Comparison of ENCODE assay signal across 20 cellular contexts in genomic region chr15:77846360-77846759, GRCh38.
"Had no signal": no experiment of that assay in that cellular context is flagged by ENCODE, and none has a peak within 500 bp of the region (broad histone marks: within the 10 kb centered on the region; RNA-seq: fewer than 3 reads in every experiment).

No MANE protein-coding gene starts in this region.

- H3K27ac ChIP-seq: adrenal gland, brain microvascular endothelial cell had no signal

- DNase-seq: activated CD4-positive, alpha-beta T cell treated with anti-CD3 and anti-CD28 coated beads for 4 hours; activated CD8-positive, alpha-beta memory T cell treated with anti-CD3 and anti-CD28 coated beads, Interleukin-2, amount 50 U/mL, for 4 hours; activated CD8-positive, alpha-beta T cell treated with anti-CD3 and anti-CD28 coated beads for 36 hours; activated gamma-delta T cell treated with Interleukin-2 at 50 U/mL for 16 hours; activated naive CD4-positive, alpha-beta T cell treated with anti-CD3 and anti-CD28 coated beads, Interleukin-2, amount 50 U/mL, for 16 hours; activated naive CD8-positive, alpha-beta T cell treated with anti-CD3 and anti-CD28 coated beads, Interleukin-2, amount 10 ng/mL, durations not matched to agents 7 days and 5 days; activated T-cell treated with anti-CD3 and anti-CD28 coated beads, Interleukin-2, amount 50 U/mL, for 72 hours; adrenal gland; brain microvascular endothelial cell; cerebellar nuclear complex; Kasumi-1; NCI-H1105 treated with DMSO at 0.1 percent for 48 hours; NCI-H1436 treated with DMSO at 0.1 percent for 48 hours; NCI-H187 treated with DMSO at 0.1 percent for 48 hours; NCI-H2081 treated with DMSO at 0.1 percent for 48 hours; NCI-H2227 treated with DMSO at 0.1 percent for 48 hours; NCI-H510A treated with DMSO at 0.1 percent for 48 hours; PC-3; SHP77 treated with DMSO at 0.1 percent for 48 hours had no signal

- H3K4me3 ChIP-seq: adrenal gland had no signal

- H3K4me1 ChIP-seq: adrenal gland had no signal

- H3K9me3 ChIP-seq: adrenal gland had no signal

- ATAC-seq: activated CD4-positive, CD25-positive, alpha-beta regulatory T cell treated with anti-CD3 and anti-CD28 coated beads, Interleukin-2, amount 50 U/mL, for 24 hours; activated CD8-positive, alpha-beta T cell treated with anti-CD3 and anti-CD28 coated beads for 36 hours; activated T-cell treated with anti-CD3 and anti-CD28 coated beads, Interleukin-2, amount 50 U/mL, for 72 hours; PC-3 had no signal

- H3K36me3 ChIP-seq: adrenal gland, brain microvascular endothelial cell had no signal
